Comparison of ENCODE assay signal across 26 cellular contexts in the genomic region with DNA sequence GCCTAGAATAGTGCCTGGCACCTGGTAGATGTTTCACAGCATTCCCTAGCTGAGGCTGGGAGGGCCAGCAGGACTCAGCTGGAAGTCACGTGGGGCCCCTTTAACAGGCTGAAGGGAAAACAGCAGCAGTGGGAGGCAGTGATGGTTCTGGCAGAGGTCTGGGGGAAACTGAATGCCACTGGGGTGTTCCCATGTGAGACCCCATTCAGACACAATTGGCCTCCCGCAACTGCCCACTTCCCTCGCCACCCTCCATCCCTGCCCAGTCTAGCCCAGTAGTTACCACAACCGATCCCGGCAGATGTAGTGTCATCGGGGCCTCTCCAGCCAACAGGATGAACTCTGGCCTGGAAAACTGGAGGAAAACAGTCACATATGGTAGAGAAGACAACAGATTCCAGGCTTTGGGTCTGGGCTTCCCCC. TPM values are rescaled to one million over a fixed set of nuclear protein-coding genes. Genes with fewer than 3 reads are reported as not detected.
"Had no signal": no experiment of that assay in that cellular context is flagged by ENCODE, and none has a peak within 500 bp of the region (broad histone marks: within the 10 kb centered on the region; RNA-seq: fewer than 3 reads in every experiment).

No MANE protein-coding gene starts in this region.

- H3K4me1 ChIP-seq: SJSA1 had no signal

- DNase-seq: activated CD4-positive, alpha-beta T cell treated with anti-CD3 and anti-CD28 coated beads for 48 hours; activated CD4-positive, alpha-beta T cell treated with anti-CD3 and anti-CD28 coated beads, Interleukin-2, amount 50 U/mL, for 4 hours; activated CD4-positive, CD25-positive, alpha-beta regulatory T cell treated with anti-CD3 and anti-CD28 coated beads, Interleukin-2, amount 50 U/mL, for 72 hours; activated CD8-positive, alpha-beta T cell treated with anti-CD3 and anti-CD28 coated beads, Interleukin-2, amount 10 ng/mL, durations not matched to agents 7 days and 5 days; activated gamma-delta T cell treated with Interleukin-2 at 50 U/mL for 16 hours; activated naive CD4-positive, alpha-beta T cell treated with anti-CD3 and anti-CD28 coated beads, Interleukin-2, amount 10 ng/mL, durations not matched to agents 7 days and 5 days; activated naive CD8-positive, alpha-beta T cell treated with anti-CD3 and anti-CD28 coated beads for 36 hours; activated T-cell treated with anti-CD3 and anti-CD28 coated beads, Interleukin-2, amount 50 U/mL, for 72 hours; brain microvascular endothelial cell; MM.1S; NCI-H1105; NCI-H1436; NCI-H1694 treated with DMSO at 0.1 percent for 48 hours; NCI-H2029 treated with DMSO at 0.1 percent for 48 hours; NCI-H345; NCI-H510A; NCI-H526 treated with DMSO at 0.1 percent for 48 hours; NCI-H82; NK-92 treated with Interleukin-12 subunit alpha and Interleukin-12 subunit beta, amount 100 ng/mL, for 24 hours; PC-3; SHP77 had no signal

- H3K4me3 ChIP-seq: cardiac muscle cell, SJSA1 had no signal

- H3K27me3 Mint-ChIP-seq: activated naive CD8-positive, alpha-beta T cell treated with anti-CD3 and anti-CD28 coated beads for 36 hours had no signal

- H3K9me3 ChIP-seq: SJSA1 had no signal

- H3K4me1 Mint-ChIP-seq: activated naive CD4-positive, alpha-beta T cell treated with anti-CD3 and anti-CD28 coated beads, Interleukin-2, amount 10 ng/mL, durations not matched to agents 7 days and 5 days; activated naive CD8-positive, alpha-beta T cell treated with anti-CD3 and anti-CD28 coated beads for 36 hours had no signal

- H3K27me3 ChIP-seq: brain microvascular endothelial cell, cardiac muscle cell, SJSA1 had no signal

- H3K36me3 Mint-ChIP-seq: activated naive CD4-positive, alpha-beta T cell treated with anti-CD3 and anti-CD28 coated beads, Interleukin-2, amount 10 ng/mL, durations not matched to agents 7 days and 5 days; activated naive CD8-positive, alpha-beta T cell treated with anti-CD3 and anti-CD28 coated beads for 36 hours had no signal

- ATAC-seq: activated CD8-positive, alpha-beta T cell treated with anti-CD3 and anti-CD28 coated beads, Interleukin-2, amount 10 ng/mL, durations not matched to agents 7 days and 5 days; activated T-cell treated with anti-CD3 and anti-CD28 coated beads, Interleukin-2, amount 50 U/mL, for 72 hours; PC-3 had no signal

- H3K4me3 Mint-ChIP-seq: activated CD8-positive, alpha-beta T cell treated with anti-CD3 and anti-CD28 coated beads, Interleukin-2, amount 10 ng/mL, durations not matched to agents 7 days and 5 days; activated naive CD4-positive, alpha-beta T cell treated with anti-CD3 and anti-CD28 coated beads, Interleukin-2, amount 10 ng/mL, durations not matched to agents 7 days and 5 days; activated naive CD8-positive, alpha-beta T cell treated with anti-CD3 and anti-CD28 coated beads for 36 hours; activated T-cell treated with anti-CD3 and anti-CD28 coated beads, Interleukin-2, amount 50 U/mL, for 72 hours; T-helper 1 cell treated with Interleukin-12 subunit alpha and Interleukin-12 subunit beta and Interleukin-4 antibody, amounts not matched to agents 30 μg/mL and 1 μg/mL, for 36 hours had no signal

- H3K27ac Mint-ChIP-seq: activated CD8-positive, alpha-beta T cell treated with anti-CD3 and anti-CD28 coated beads, Interleukin-2, amount 10 ng/mL, durations not matched to agents 7 days and 5 days; activated naive CD4-positive, alpha-beta T cell treated with anti-CD3 and anti-CD28 coated beads, Interleukin-2, amount 10 ng/mL, durations not matched to agents 7 days and 5 days; activated naive CD8-positive, alpha-beta T cell treated with anti-CD3 and anti-CD28 coated beads for 36 hours; activated T-cell treated with anti-CD3 and anti-CD28 coated beads, Interleukin-2, amount 50 U/mL, for 72 hours; activated T-helper 2 cell treated with anti-CD3 and anti-CD28 coated beads, Interferon-gamma antibody, Interleukin-2, Interleukin-4, amounts not matched to agents 10 μg/mL and 5 μg/mL and 100 μg/mL, durations not matched to agents 14 hours and 24 hours and 36 hours; T-helper 1 cell treated with Interleukin-12 subunit alpha and Interleukin-12 subunit beta and Interleukin-4 antibody, amounts not matched to agents 30 μg/mL and 1 μg/mL, for 36 hours had no signal

- H3K9me3 Mint-ChIP-seq: activated naive CD4-positive, alpha-beta T cell treated with anti-CD3 and anti-CD28 coated beads, Interleukin-2, amount 10 ng/mL, durations not matched to agents 7 days and 5 days; activated naive CD8-positive, alpha-beta T cell treated with anti-CD3 and anti-CD28 coated beads for 36 hours; activated T-cell treated with anti-CD3 and anti-CD28 coated beads, Interleukin-2, amount 50 U/mL, for 72 hours; activated T-helper 2 cell treated with anti-CD3 and anti-CD28 coated beads, Interferon-gamma antibody, Interleukin-2, Interleukin-4, amounts not matched to agents 10 μg/mL and 5 μg/mL and 100 μg/mL, durations not matched to agents 14 hours and 24 hours and 36 hours; T-helper 1 cell treated with Interleukin-12 subunit alpha and Interleukin-12 subunit beta and Interleukin-4 antibody, amounts not matched to agents 30 μg/mL and 1 μg/mL, for 36 hours had no signal

- H3K27ac ChIP-seq: brain microvascular endothelial cell, cardiac muscle cell, SJSA1 had no signal

- H3K36me3 ChIP-seq: brain microvascular endothelial cell, cardiac muscle cell, SJSA1 had no signal

RNA-seq across cellular contexts. Expression of a gene that starts 38.3 kb away (rescaled TPM):
- total RNA-seq: activated CD8-positive, alpha-beta T cell treated with anti-CD3 and anti-CD28 coated beads, Interleukin-2, amount 10 ng/mL, durations not matched to agents 7 days and 5 days; activated naive CD8-positive, alpha-beta T cell treated with anti-CD3 and anti-CD28 coated beads for 36 hours; activated T-cell treated with anti-CD3 and anti-CD28 coated beads, Interleukin-2, amount 50 U/mL, for 72 hours had no signal
- polyA plus RNA-seq: adipose tissue had no signal
